1 cellular context compared by ENCODE assay signal in the genomic region with DNA sequence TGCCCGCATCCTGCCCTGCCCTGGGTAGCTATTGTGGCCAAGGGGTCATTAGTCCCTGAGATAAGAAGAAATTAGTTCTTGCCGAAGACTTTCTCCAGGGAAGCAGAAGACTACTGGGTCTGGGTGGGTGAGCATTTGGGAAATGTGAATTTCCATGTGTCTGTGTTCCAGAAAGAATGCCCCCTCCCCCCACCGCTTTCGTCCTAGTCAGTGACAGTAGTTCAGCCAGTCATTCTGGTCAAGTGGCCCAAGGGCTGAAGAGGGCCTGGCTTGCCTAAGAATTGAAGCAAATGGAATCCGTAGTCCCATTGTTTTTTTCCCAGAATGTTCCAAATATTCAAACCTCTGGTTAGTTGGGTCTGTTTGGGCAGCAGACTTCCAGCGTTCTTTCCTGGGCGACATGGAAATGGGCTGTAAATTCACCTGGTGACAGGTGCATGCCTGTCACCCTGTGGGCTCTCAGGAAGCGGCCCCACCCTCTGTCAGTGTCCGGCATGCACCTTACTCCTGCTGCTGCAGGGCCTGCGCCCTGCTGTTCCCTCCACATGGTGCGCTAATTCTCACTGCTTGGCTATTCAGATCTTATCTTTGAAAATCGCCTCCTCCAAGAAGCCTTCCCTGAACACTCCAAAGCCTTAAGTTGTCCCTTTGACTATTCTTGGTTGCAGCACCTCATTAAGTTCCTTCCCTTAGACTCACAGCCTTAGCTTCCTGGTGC.
TF ChIP-seq lines count a peak whose summit lies in the region.

No MANE protein-coding gene starts in this region.

TF ChIP-seq in SK-N-SH treated with all-trans-retinoic acid at 6 μM for 48 hours, 23 proteins besides CTCF, POLR2A, EP300 and RAD21 (continued from another document):
- TF ChIP-seq, protein P1, sequence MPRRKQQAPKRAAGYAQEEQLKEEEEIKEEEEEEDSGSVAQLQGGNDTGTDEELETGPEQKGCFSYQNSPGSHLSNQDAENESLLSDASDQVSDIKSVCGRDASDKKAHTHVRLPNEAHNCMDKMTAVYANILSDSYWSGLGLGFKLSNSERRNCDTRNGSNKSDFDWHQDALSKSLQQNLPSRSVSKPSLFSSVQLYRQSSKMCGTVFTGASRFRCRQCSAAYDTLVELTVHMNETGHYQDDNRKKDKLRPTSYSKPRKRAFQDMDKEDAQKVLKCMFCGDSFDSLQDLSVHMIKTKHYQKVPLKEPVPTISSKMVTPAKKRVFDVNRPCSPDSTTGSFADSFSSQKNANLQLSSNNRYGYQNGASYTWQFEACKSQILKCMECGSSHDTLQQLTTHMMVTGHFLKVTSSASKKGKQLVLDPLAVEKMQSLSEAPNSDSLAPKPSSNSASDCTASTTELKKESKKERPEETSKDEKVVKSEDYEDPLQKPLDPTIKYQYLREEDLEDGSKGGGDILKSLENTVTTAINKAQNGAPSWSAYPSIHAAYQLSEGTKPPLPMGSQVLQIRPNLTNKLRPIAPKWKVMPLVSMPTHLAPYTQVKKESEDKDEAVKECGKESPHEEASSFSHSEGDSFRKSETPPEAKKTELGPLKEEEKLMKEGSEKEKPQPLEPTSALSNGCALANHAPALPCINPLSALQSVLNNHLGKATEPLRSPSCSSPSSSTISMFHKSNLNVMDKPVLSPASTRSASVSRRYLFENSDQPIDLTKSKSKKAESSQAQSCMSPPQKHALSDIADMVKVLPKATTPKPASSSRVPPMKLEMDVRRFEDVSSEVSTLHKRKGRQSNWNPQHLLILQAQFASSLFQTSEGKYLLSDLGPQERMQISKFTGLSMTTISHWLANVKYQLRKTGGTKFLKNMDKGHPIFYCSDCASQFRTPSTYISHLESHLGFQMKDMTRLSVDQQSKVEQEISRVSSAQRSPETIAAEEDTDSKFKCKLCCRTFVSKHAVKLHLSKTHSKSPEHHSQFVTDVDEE (CRISPR knock-in tag; IDR thresholded peaks at IDR 0.05), result no peak
- TF ChIP-seq ISL1 (CRISPR knock-in tag; IDR thresholded peaks at IDR 0.05), result no peak
- no peak for TF ChIP-seq OSR1 (CRISPR knock-in tag; IDR thresholded peaks at IDR 0.05)
- TF ChIP-seq PPARA (CRISPR knock-in tag; IDR thresholded peaks at IDR 0.05; ENCODE audit: borderline replicate concordance), result no peak
- TF ChIP-seq ZFP30 (CRISPR knock-in tag; IDR thresholded peaks at IDR 0.05), result no peak
- no peak for TF ChIP-seq ARNTL (CRISPR knock-in tag; IDR thresholded peaks at IDR 0.05; ENCODE audit: borderline replicate concordance, low read depth)
- TF ChIP-seq ZNF70 (CRISPR knock-in tag; IDR thresholded peaks at IDR 0.05), result no peak
- TF ChIP-seq CSDC2 (CRISPR knock-in tag; IDR thresholded peaks at IDR 0.05), result no peak
- no peak for TF ChIP-seq ZNF8 (CRISPR knock-in tag; IDR thresholded peaks at IDR 0.05)
- TF ChIP-seq, protein P2, sequence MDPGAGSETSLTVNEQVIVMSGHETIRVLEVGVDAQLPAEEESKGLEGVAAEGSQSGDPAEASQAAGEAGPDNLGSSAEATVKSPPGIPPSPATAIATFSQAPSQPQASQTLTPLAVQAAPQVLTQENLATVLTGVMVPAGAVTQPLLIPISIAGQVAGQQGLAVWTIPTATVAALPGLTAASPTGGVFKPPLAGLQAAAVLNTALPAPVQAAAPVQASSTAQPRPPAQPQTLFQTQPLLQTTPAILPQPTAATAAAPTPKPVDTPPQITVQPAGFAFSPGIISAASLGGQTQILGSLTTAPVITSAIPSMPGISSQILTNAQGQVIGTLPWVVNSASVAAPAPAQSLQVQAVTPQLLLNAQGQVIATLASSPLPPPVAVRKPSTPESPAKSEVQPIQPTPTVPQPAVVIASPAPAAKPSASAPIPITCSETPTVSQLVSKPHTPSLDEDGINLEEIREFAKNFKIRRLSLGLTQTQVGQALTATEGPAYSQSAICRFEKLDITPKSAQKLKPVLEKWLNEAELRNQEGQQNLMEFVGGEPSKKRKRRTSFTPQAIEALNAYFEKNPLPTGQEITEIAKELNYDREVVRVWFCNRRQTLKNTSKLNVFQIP (CRISPR knock-in tag; IDR thresholded peaks at IDR 0.05; ENCODE audit: borderline replicate concordance, low read depth), result no peak
- no peak for TF ChIP-seq ZNF565 (CRISPR knock-in tag; conservative IDR thresholded peaks at IDR 0.05; ENCODE audit: low read depth)
